Comparison of ENCODE assay signal across 17 cellular contexts in the genomic region with DNA sequence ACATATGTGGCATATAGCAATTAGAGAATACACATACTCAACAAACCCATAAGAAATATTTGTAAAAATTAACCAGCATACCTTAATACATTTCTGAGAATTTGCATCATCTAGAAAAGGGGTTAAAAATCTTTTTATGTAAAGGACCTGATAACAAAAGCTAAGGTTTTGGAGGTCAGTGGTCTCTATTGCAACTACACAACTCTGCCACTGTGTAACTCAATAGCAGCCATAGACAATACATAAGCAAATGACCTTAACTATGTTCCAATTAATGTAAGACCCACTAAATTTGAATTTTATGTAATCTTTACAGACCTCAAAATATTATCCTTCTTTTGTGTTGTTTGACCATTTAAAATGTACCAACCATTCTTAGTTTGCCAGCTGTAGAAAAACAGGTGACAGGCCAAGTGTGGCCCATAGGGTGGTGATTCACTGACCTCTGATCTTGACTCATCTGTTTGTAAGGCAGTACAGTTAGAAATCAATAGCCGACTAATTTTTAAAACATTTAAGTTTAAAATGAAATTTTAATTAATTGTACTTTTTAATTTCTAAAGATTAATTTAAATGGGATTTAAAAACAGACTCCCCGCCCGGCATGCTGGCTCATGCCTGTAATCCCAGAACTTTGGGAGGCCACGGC. TPM values are rescaled to one million over a fixed set of nuclear protein-coding genes. Genes with fewer than 3 reads are reported as not detected.
DNase-seq lines count a peak whose midpoint lies in the region; FAIRE-seq and TF ChIP-seq lines count a peak whose summit lies in the region.
"Had no signal": no experiment of that assay in that cellular context is flagged by ENCODE, and none has a peak within 500 bp of the region (broad histone marks: within the 10 kb centered on the region; RNA-seq: fewer than 3 reads in every experiment).

No MANE protein-coding gene starts in this region.

- TF ChIP-seq EP300 in suprapubic skin (IDR thresholded peaks at IDR 0.05) = no peak

- peak; percentile 58 for DNase-seq in EH (ENCODE audit: low read depth)
- peak; percentile 79 for DNase-seq in M059J (ENCODE audit: low read depth)
- peak; percentile 79 for DNase-seq in bronchial epithelial cell (ENCODE audit: low read depth)
- peak; percentile 76 for DNase-seq in myocyte (ENCODE audit: low read depth)
- no peak for DNase-seq in suprapubic skin (ENCODE audit: low spot score in 2 of 2)
- DNase-seq in GM12891 (ENCODE audit: insufficient read length, low spot score) = no peak
- no peak for DNase-seq in D721Med (ENCODE audit: insufficient read length, low spot score)
- no peak for DNase-seq in NCI-H748 (lab: John Stamatoyannopoulos, UW; ENCODE audit: unreplicated experiment)
- DNase-seq: activated CD4-positive, alpha-beta T cell treated with anti-CD3 and anti-CD28 coated beads, Interleukin-2, amount 10 ng/mL, durations not matched to agents 7 days and 5 days; activated T-cell treated with anti-CD3 and anti-CD28 coated beads, Interleukin-2, amount 50 U/mL, for 1 hour; BE2C; left ventricle myocardium superior; naive thymus-derived CD4-positive, alpha-beta T cell; NCI-H2171; NCI-H82; stimulated activated naive CD8-positive, alpha-beta T cell treated with anti-CD3 and anti-CD28 coated beads, Interleukin-15, amount 100 ng/mL, for 72 hours; T-helper 2 cell had no signal

- H3K4me3 ChIP-seq in bronchial epithelial cell (ENCODE audit: low read depth, low read length) = no peak overlapping the region
- H3K4me3 ChIP-seq in suprapubic skin = no peak overlapping the region

- no peaks in the 10 kb centered on the region for H3K36me3 ChIP-seq in bronchial epithelial cell (ENCODE audit: control insufficient read depth, insufficient read depth, low read length)
- H3K36me3 ChIP-seq in suprapubic skin = no peaks in the 10 kb centered on the region
- H3K36me3 ChIP-seq: BE2C had no signal

- TF ChIP-seq POLR2A in suprapubic skin (IDR thresholded peaks at IDR 0.05) = no peak
- no peak for TF ChIP-seq POLR2A in GM12891 (IDR thresholded peaks at IDR 0.05; ENCODE audit: low read depth, low read length)

- 66% methylated on average over 4 of the region's 4 CpGs for WGBS in suprapubic skin

- no peak overlapping the region for H3K27ac ChIP-seq in suprapubic skin

- TF ChIP-seq CTCF in bronchial epithelial cell (IDR thresholded peaks at IDR 0.05; ENCODE audit: insufficient read depth, low read length, severe bottlenecking) = no peak
- TF ChIP-seq CTCF in suprapubic skin (IDR thresholded peaks at IDR 0.05) = no peak
- TF ChIP-seq CTCF in D721Med (IDR thresholded peaks at IDR 0.05; ENCODE audit: insufficient read depth, missing control alignments) = no peak

- H3K4me1 ChIP-seq in suprapubic skin = no peaks in the 10 kb centered on the region
- H3K4me1 ChIP-seq: BE2C had no signal

- FAIRE-seq in bronchial epithelial cell (lab: Jason Lieb, UNC) (no peak), GM12891 (lab: Jason Lieb, UNC) (no peak), D721Med (lab: Jason Lieb, UNC) (no peak)

- no peaks in the 10 kb centered on the region for H3K9me3 ChIP-seq in suprapubic skin
- H3K9me3 ChIP-seq: BE2C had no signal

- H3K27me3 ChIP-seq in bronchial epithelial cell (ENCODE audit: control insufficient read depth, insufficient read depth, low read length) (no peaks in the 10 kb centered on the region), suprapubic skin (no peaks in the 10 kb centered on the region)

TF ChIP-seq in GM12891, 5 proteins besides CTCF, POLR2A, EP300 and RAD21:
- TF ChIP-seq POLR2AphosphoS5 (IDR thresholded peaks at IDR 0.05; ENCODE audit: low read depth, low read length) (no peak), SPI1 (IDR thresholded peaks at IDR 0.05; ENCODE audit: low read depth, low read length) (no peak), PAX5 (IDR thresholded peaks at IDR 0.05; ENCODE audit: insufficient read depth, low read length, severe bottlenecking) (no peak), POU2F2 (IDR thresholded peaks at IDR 0.05; ENCODE audit: low read depth, low read length) (no peak), TAF1 (IDR thresholded peaks at IDR 0.05; ENCODE audit: low read depth, low read length) (no peak)

RNA-seq across cellular contexts. Expression of a gene that starts 7.4 kb away (rescaled TPM):
- 57.6 and 79.5 TPM in 2 replicates for total RNA-seq in M059J (2014; rRNA removed; shearing (Covaris generic))
- total RNA-seq in bronchial epithelial cell (35.3 and 36.1 TPM in 2 replicates), myocyte (65.2 and 80.3 TPM in 2 replicates), suprapubic skin (10 to 100 TPM; 15.7 to 38.8 (median 27.3) TPM)
- polyA plus RNA-seq in myocyte (2012) = 47.1 TPM
- polyA plus RNA-seq in GM12891 (2012; ENCODE audit: low read depth, missing spikeins) = 0.82 TPM

Comparison
In these comparisons a context has a peak if more than half of its experiments do, and no peak if none do; other contexts are left out.
1. DNase-seq: peak in EH (single experiment), M059J (single experiment), bronchial epithelial cell (single experiment) and myocyte (single experiment); none in suprapubic skin (0 of 2), GM12891 (single experiment), D721Med (single experiment) and NCI-H748 (single experiment).